ENCODE assay signal across 17 cellular contexts in the genomic region with DNA sequence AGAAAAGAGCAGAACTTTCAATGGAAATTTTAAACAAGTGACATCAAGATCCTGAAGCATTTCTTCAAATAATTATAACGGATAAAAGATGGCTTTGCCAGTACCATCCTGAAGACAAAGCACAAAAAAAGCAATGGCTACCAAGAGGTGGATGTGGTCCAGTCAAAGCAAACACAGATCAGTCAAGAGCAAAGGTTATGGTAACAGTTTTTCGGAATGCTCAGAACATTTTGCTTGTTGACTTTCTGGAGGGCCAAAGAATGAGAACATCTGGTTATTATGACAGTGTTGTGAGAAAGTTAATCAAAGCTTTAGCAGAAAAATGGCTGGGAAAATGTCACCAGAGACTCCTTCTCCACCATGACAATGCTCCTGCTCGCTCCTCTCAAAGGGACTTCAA. TPM values are rescaled to one million over a fixed set of nuclear protein-coding genes. Genes with fewer than 3 reads are reported as not detected.
DNase-seq lines count a peak whose midpoint lies in the region; ATAC-seq and TF ChIP-seq lines count a peak whose summit lies in the region.
"Had no signal": no experiment of that assay in that cellular context is flagged by ENCODE, and none has a peak within 500 bp of the region (broad histone marks: within the 10 kb centered on the region; RNA-seq: fewer than 3 reads in every experiment).

No MANE protein-coding gene starts in this region.

- H3K9me3 Mint-ChIP-seq in central memory CD8-positive, alpha-beta T cell: no peaks in the 10 kb centered on the region

- peaks cover 11% of the 10 kb centered on the region for H3K4me1 ChIP-seq in testis
- peaks cover 15% of the 10 kb centered on the region for H3K4me1 ChIP-seq in left ventricle myocardium inferior

- no peak overlapping the region for H3K27ac ChIP-seq in testis
- H3K27ac ChIP-seq in left ventricle myocardium inferior (replicated peaks): no peak overlapping the region
- H3K27ac ChIP-seq: HL-60 had no signal

- H3K4me3 ChIP-seq in testis (no peak overlapping the region), left ventricle myocardium inferior (no peak overlapping the region)
- H3K4me3 ChIP-seq: K562 had no signal

- H3K4me3 Mint-ChIP-seq in central memory CD8-positive, alpha-beta T cell: no peak overlapping the region

- 58% methylated on average over 3 of the region's 3 CpGs for WGBS in testis, 2 donors

- H3K27me3 Mint-ChIP-seq in central memory CD8-positive, alpha-beta T cell: peaks cover 44% of the 10 kb centered on the region

- H3K36me3 ChIP-seq in testis (ENCODE audit: low read depth, missing control alignments): no peaks in the 10 kb centered on the region
- H3K36me3 ChIP-seq in left ventricle myocardium inferior: no peaks in the 10 kb centered on the region

- TF ChIP-seq CTCF in testis (IDR thresholded peaks at IDR 0.05) (no peak), left ventricle myocardium inferior (IDR thresholded peaks at IDR 0.05; ENCODE audit: borderline replicate concordance) (no peak)

- no peaks in the 10 kb centered on the region for H3K9me3 ChIP-seq in testis
- no peaks in the 10 kb centered on the region for H3K9me3 ChIP-seq in left ventricle myocardium inferior (replicated peaks)

- intact Hi-C loops in testis (cut with DNase I; ENCODE audit: low total_unique reads) (no loop called here), left ventricle myocardium inferior (cut with micrococcal nuclease) (loop anchor here (5.0 kb wide), 2 partner anchors 73 to 238 kb away; no protein-coding TSS in a partner anchor)

- peaks cover 10% of the 10 kb centered on the region for H3K4me1 Mint-ChIP-seq in central memory CD8-positive, alpha-beta T cell

- TF ChIP-seq POLR2A in testis (IDR thresholded peaks at IDR 0.05) (no peak), erythroblast (IDR thresholded peaks at IDR 0.05; ENCODE audit: low read length) (no peak)

- peak overlapping the region; percentile 55 for H3K27ac Mint-ChIP-seq in central memory CD8-positive, alpha-beta T cell (ENCODE audit: low read depth)

- no peaks in the 10 kb centered on the region for H3K27me3 ChIP-seq in testis
- no peaks in the 10 kb centered on the region for H3K27me3 ChIP-seq in left ventricle myocardium inferior (ENCODE audit: low read depth)

- H3K36me3 Mint-ChIP-seq in central memory CD8-positive, alpha-beta T cell (ENCODE audit: insufficient read depth): no peaks in the 10 kb centered on the region

- ATAC-seq in central memory CD8-positive, alpha-beta T cell (replicated peaks; ENCODE audit: extremely low read depth, poor library complexity, severe bottlenecking): no peak
- ATAC-seq: K562 had no signal

- peak; percentile 59 for DNase-seq in EH (ENCODE audit: low read depth)
- no peak for DNase-seq in central memory CD8-positive, alpha-beta T cell (ENCODE audit: low spot score in 2 of 2)
- peak; percentile 49 for DNase-seq in fibroblast of peridontal ligament (ENCODE audit: extremely low read depth)
- peak; percentile 4 for DNase-seq in testis
- no peak for DNase-seq in erythroblast (lab: John Stamatoyannopoulos, UW)
- DNase-seq in left ventricle myocardium inferior: no peak
- DNase-seq in SKM-1 (lab: John Stamatoyannopoulos, UW; ENCODE audit: unreplicated experiment): no peak
- DNase-seq in Ammon's horn (ENCODE audit: low spot score): no peak
- DNase-seq: AML-193; COR-L47; GOT3; NCI-H187; NCI-H345; NK-92 treated with Interleukin-12 subunit alpha and Interleukin-12 subunit beta, amount 100 ng/mL, for 24 hours; RPMI8226 had no signal

RNA-seq across cellular contexts. Expression of gene FEM1B, which starts 31.5 kb away (rescaled TPM):
- 10 to 100 TPM; 65.8 to 86.3 TPM for total RNA-seq in testis
- polyA plus RNA-seq in testis (ENCODE audit: insufficient read depth, low read depth, low replicate concordance): 122 TPM
- total RNA-seq in left ventricle myocardium inferior: 46.7 TPM

Comparison
In these comparisons a context has a peak if more than half of its experiments do, and no peak if none do; other contexts are left out.
1. DNase-seq: peak in EH (single experiment), fibroblast of peridontal ligament (single experiment) and testis (single experiment); none in central memory CD8-positive, alpha-beta T cell (0 of 2), erythroblast (0 of 2), left ventricle myocardium inferior (single experiment), SKM-1 (single experiment) and Ammon's horn (single experiment).